Comparison of ENCODE assay signal across 29 cellular contexts in the genomic region with DNA sequence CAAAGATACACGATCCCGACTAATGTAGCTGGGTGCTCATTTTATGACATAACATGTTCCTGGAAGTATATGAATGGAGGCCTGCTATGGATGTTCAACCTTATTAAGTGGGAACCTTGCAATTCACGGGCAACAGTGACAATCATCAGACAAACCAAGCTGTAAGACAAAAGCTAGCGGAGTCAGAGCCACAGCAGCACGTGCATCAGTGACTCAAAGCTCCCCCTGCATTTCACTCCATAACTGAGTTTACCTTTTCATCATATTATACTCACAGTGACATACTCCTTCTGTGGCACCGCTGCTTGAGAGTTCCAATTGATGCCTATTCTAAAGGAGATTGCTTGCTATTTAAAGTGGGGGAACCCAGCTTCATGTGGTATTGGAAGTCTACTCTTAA.
"Had no signal": no experiment of that assay in that cellular context is flagged by ENCODE, and none has a peak within 500 bp of the region (broad histone marks: within the 10 kb centered on the region; RNA-seq: fewer than 3 reads in every experiment).

No MANE protein-coding gene starts in this region.

- H3K27ac Mint-ChIP-seq: stimulated activated effector memory CD8-positive, alpha-beta T cell treated with anti-CD3 and anti-CD28 coated beads, Interleukin-12 subunit alpha, Interleukin-12 subunit beta, amount 100 ng/mL, for 72 hours; stimulated activated memory B cell treated with anti-CD40 and anti-IgM and Interleukin-4, amounts not matched to agents 10 μg/mL and 1 μg/mL and 100 μg/mL, for 72 hours; stimulated activated naive B cell treated with anti-CD40 and anti-IgM and Interleukin-4, amounts not matched to agents 10 μg/mL and 1 μg/mL and 100 μg/mL, for 72 hours; stimulated activated naive CD8-positive, alpha-beta T cell treated with anti-CD3 and anti-CD28 coated beads, Interleukin-15, amount 100 ng/mL, for 72 hours; stimulated activated naive CD8-positive, alpha-beta T cell treated with anti-CD3 and anti-CD28 coated beads, Interleukin-15, Interleukin-2, amounts not matched to agents 100 ng/mL and 50 ng/mL, for 24 hours; type B pancreatic cell had no signal

- H3K36me3 Mint-ChIP-seq: stimulated activated effector memory CD8-positive, alpha-beta T cell treated with anti-CD3 and anti-CD28 coated beads, Interleukin-12 subunit alpha, Interleukin-12 subunit beta, amount 100 ng/mL, for 72 hours; stimulated activated memory B cell treated with anti-CD40 and anti-IgM and Interleukin-4, amounts not matched to agents 10 μg/mL and 1 μg/mL and 100 μg/mL, for 72 hours; stimulated activated naive B cell treated with anti-CD40 and anti-IgM and Interleukin-4, amounts not matched to agents 10 μg/mL and 1 μg/mL and 100 μg/mL, for 72 hours had no signal

- FAIRE-seq: urothelium cell line had no signal

- H3K27me3 ChIP-seq: testis, thyroid gland, tibial artery, tibial nerve, transverse colon, upper lobe of left lung, upper lobe of right lung, uterus, vagina had no signal

- H3K9me3 ChIP-seq: stomach, suprapubic skin, testis, thoracic aorta, thyroid gland, tibial artery, tibial nerve, transverse colon, upper lobe of left lung, upper lobe of right lung, uterus, vagina had no signal

- H3K9me3 Mint-ChIP-seq: stimulated activated effector memory CD8-positive, alpha-beta T cell treated with anti-CD3 and anti-CD28 coated beads, Interleukin-12 subunit alpha, Interleukin-12 subunit beta, amount 100 ng/mL, for 72 hours; stimulated activated naive B cell treated with anti-CD40 and anti-IgM and Interleukin-4, amounts not matched to agents 10 μg/mL and 1 μg/mL and 100 μg/mL, for 72 hours; stimulated activated naive CD8-positive, alpha-beta T cell treated with anti-CD3 and anti-CD28 coated beads, Interleukin-15, amount 100 ng/mL, for 72 hours; stimulated activated naive CD8-positive, alpha-beta T cell treated with anti-CD3 and anti-CD28 coated beads, Interleukin-15, Interleukin-2, amounts not matched to agents 100 ng/mL and 50 ng/mL, for 24 hours had no signal

- ATAC-seq: stimulated activated effector memory CD8-positive, alpha-beta T cell treated with anti-CD3 and anti-CD28 coated beads, Interleukin-12 subunit alpha, Interleukin-12 subunit beta, amount 100 ng/mL, for 72 hours; stimulated activated memory B cell treated with anti-CD40 and anti-IgM and Interleukin-4, amounts not matched to agents 10 μg/mL and 1 μg/mL and 100 μg/mL, for 72 hours; stimulated activated naive B cell treated with anti-CD40 and anti-IgM and Interleukin-4, amounts not matched to agents 10 μg/mL and 1 μg/mL and 100 μg/mL, for 72 hours; stimulated activated naive CD8-positive, alpha-beta T cell treated with anti-CD3 and anti-CD28 coated beads, Interleukin-15, amount 100 ng/mL, for 72 hours; stimulated activated naive CD8-positive, alpha-beta T cell treated with anti-CD3 and anti-CD28 coated beads, Interleukin-15, Interleukin-2, amounts not matched to agents 100 U/mL and 50 U/mL, for 24 hours; upper lobe of right lung had no signal

- DNase-seq: stimulated activated CD4-positive, alpha-beta T cell treated with anti-CD3 and anti-CD28 coated beads, Interleukin-2, amount 100 ng/mL, for 48 hours; stimulated activated CD4-positive, alpha-beta T cell treated with anti-CD3 and anti-CD28 coated beads, Interleukin-4, amount 100 ng/mL, for 1 hour; stimulated activated CD4-positive, alpha-beta T cell treated with anti-CD3 and anti-CD28 coated beads, Interleukin-4, amount 100 ng/mL, for 24 hours; stimulated activated CD4-positive, alpha-beta T cell treated with anti-CD3 and anti-CD28 coated beads, Interleukin-4, amount 100 ng/mL, for 4 hours; stimulated activated CD8-positive, alpha-beta memory T cell treated with anti-CD3 and anti-CD28 coated beads, Interleukin-4, amount 100 ng/mL, for 48 hours; stimulated activated naive B cell treated with anti-CD40 and anti-IgM and Interleukin-4, amounts not matched to agents 10 μg/mL and 1 μg/mL and 100 μg/mL, for 72 hours; stimulated activated naive CD4-positive, alpha-beta T cell; stimulated activated naive CD4-positive, alpha-beta T cell treated with Interleukin-2 at 50 U/mL for 16 hours; stimulated activated naive CD8-positive, alpha-beta T cell treated with anti-CD3 and anti-CD28 coated beads, Interleukin-15, amount 100 ng/mL, for 72 hours; stimulated activated naive CD8-positive, alpha-beta T cell treated with anti-CD3 and anti-CD28 coated beads, Interleukin-15, Interleukin-2, amounts not matched to agents 100 U/mL and 50 U/mL, for 24 hours; stomach; substantia nigra; testis; thyroid gland; tibial artery; transverse colon; trophoblast cell; upper lobe of left lung; upper lobe of right lung; uterus had no signal

- H3K4me3 ChIP-seq: stomach, suprapubic skin, testis, thoracic aorta, thyroid gland, tibial artery, tibial nerve, transverse colon, upper lobe of left lung, upper lobe of right lung, uterus, vagina had no signal

- H3K4me1 ChIP-seq: suprapubic skin, testis, thyroid gland, tibial nerve, upper lobe of left lung, uterus, vagina had no signal

- H3K4me3 Mint-ChIP-seq: stimulated activated effector memory CD8-positive, alpha-beta T cell treated with anti-CD3 and anti-CD28 coated beads, Interleukin-12 subunit alpha, Interleukin-12 subunit beta, amount 100 ng/mL, for 72 hours; stimulated activated memory B cell treated with anti-CD40 and anti-IgM and Interleukin-4, amounts not matched to agents 10 μg/mL and 1 μg/mL and 100 μg/mL, for 72 hours; stimulated activated naive B cell treated with anti-CD40 and anti-IgM and Interleukin-4, amounts not matched to agents 10 μg/mL and 1 μg/mL and 100 μg/mL, for 72 hours; stimulated activated naive CD8-positive, alpha-beta T cell treated with anti-CD3 and anti-CD28 coated beads, Interleukin-15, amount 100 ng/mL, for 72 hours; stimulated activated naive CD8-positive, alpha-beta T cell treated with anti-CD3 and anti-CD28 coated beads, Interleukin-15, Interleukin-2, amounts not matched to agents 100 ng/mL and 50 ng/mL, for 24 hours; type B pancreatic cell had no signal

- H3K36me3 ChIP-seq: stomach, suprapubic skin, thoracic aorta, thyroid gland, tibial artery, tibial nerve, transverse colon, upper lobe of left lung, upper lobe of right lung, uterus, vagina had no signal

- H3K27ac ChIP-seq: stomach, suprapubic skin, testis, thoracic aorta, thyroid gland, tibial artery, tibial nerve, transverse colon, upper lobe of left lung, upper lobe of right lung, uterus, vagina had no signal
